In genomic region chr1:2522230-2522629, GRCh38 we compare ENCODE assay signal across 12 cellular contexts. TPM values are rescaled to one million over a fixed set of nuclear protein-coding genes. Genes with fewer than 3 reads are reported as not detected.
"Had no signal": no experiment of that assay in that cellular context is flagged by ENCODE, and none has a peak within 500 bp of the region (broad histone marks: within the 10 kb centered on the region; RNA-seq: fewer than 3 reads in every experiment).

No MANE protein-coding gene starts in this region.

- H3K27ac ChIP-seq: coronary artery, neutrophil, skin epidermis, tibial nerve had no signal

- H3K9me3 ChIP-seq: gastrocnemius medialis, neutrophil, tibial nerve had no signal

- H3K4me3 ChIP-seq: coronary artery, skin epidermis, tibial nerve had no signal

- ATAC-seq: gastrocnemius medialis; SK-N-SH treated with all-trans-retinoic acid at 6 μM for 48 hours; stimulated activated memory B cell treated with anti-CD40 and anti-IgM and Interleukin-4, amounts not matched to agents 10 μg/mL and 1 μg/mL and 100 μg/mL, for 72 hours had no signal

- H3K9me3 Mint-ChIP-seq: activated T-helper 2 cell treated with anti-CD3 and anti-CD28 coated beads, Interferon-gamma antibody, Interleukin-2, Interleukin-4, amounts not matched to agents 10 μg/mL and 5 μg/mL and 100 μg/mL, durations not matched to agents 14 hours and 24 hours and 36 hours; stimulated activated memory B cell treated with anti-CD40 and anti-IgM and Interleukin-4, amounts not matched to agents 10 μg/mL and 1 μg/mL and 100 μg/mL, for 72 hours had no signal

- H3K27me3 ChIP-seq: gastrocnemius medialis, tibial nerve had no signal

- DNase-seq: activated CD4-positive, CD25-positive, alpha-beta regulatory T cell; effector CD4-positive, alpha-beta T cell; gastrocnemius medialis; kidney had no signal

- H3K27me3 Mint-ChIP-seq: stimulated activated memory B cell treated with anti-CD40 and anti-IgM and Interleukin-4, amounts not matched to agents 10 μg/mL and 1 μg/mL and 100 μg/mL, for 72 hours had no signal

- H3K4me3 Mint-ChIP-seq: stimulated activated memory B cell treated with anti-CD40 and anti-IgM and Interleukin-4, amounts not matched to agents 10 μg/mL and 1 μg/mL and 100 μg/mL, for 72 hours had no signal

- H3K27ac Mint-ChIP-seq: stimulated activated memory B cell treated with anti-CD40 and anti-IgM and Interleukin-4, amounts not matched to agents 10 μg/mL and 1 μg/mL and 100 μg/mL, for 72 hours had no signal

RNA-seq across cellular contexts. Expression of gene HES5, which starts 7.8 kb away (rescaled TPM):
- total RNA-seq: activated T-helper 2 cell treated with anti-CD3 and anti-CD28 coated beads, Interferon-gamma antibody, Interleukin-2, Interleukin-4, amounts not matched to agents 10 μg/mL and 5 μg/mL and 100 μg/mL, durations not matched to agents 14 hours and 24 hours and 36 hours; T-helper 2 cell treated with Interferon-gamma antibody and Interleukin-4, amounts not matched to agents 100 ng/mL and 5 ng/mL, for 36 hours had no signal

RNA-seq across cellular contexts. Expression of gene PLCH2, which starts 46.1 kb away (rescaled TPM):
- total RNA-seq: gastrocnemius medialis had no signal
